1 cellular context compared by ENCODE assay signal in genomic region chr9:106970219-106970975, GRCh38.
TF ChIP-seq lines count a peak whose summit lies in the region.

No MANE protein-coding gene starts in this region.

TF ChIP-seq in GM23338, 12 proteins besides CTCF, POLR2A, EP300 and RAD21:
- peak; percentile 18; the same call in 1 of the 2 replicates for TF ChIP-seq ZNF462 (CRISPR knock-in tag; IDR thresholded peaks at IDR 0.05)
- TF ChIP-seq ZNF331 (CRISPR knock-in tag; IDR thresholded peaks at IDR 0.05; ENCODE audit: low read depth), result no peak
- no peak for TF ChIP-seq CREB1 (CRISPR knock-in tag; IDR thresholded peaks at IDR 0.05; ENCODE audit: low read depth)
